Comparison of ENCODE assay signal across 21 cellular contexts in the genomic region with DNA sequence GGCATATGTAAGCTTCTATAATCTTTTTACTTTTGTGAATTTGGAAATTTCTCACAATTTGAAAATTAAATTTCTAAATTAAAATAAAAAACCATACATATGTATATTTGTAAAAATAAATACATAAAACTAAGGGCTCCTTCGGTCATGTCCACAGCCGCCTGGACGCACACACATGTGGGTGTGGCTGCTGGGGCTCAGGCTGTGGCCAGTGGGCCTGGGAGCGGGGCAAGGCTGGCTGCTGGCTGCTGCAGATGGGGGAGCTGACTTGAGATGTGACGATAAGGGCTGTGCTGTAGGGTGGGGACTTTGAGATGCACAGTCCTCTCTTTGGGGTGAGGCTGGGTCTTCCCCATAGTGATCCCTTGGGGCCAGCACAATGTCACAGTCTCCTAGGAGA. TPM values are rescaled to one million over a fixed set of nuclear protein-coding genes. Genes with fewer than 3 reads are reported as not detected.
DNase-seq lines count a peak whose midpoint lies in the region; ATAC-seq, FAIRE-seq and TF ChIP-seq lines count a peak whose summit lies in the region.
"Had no signal": no experiment of that assay in that cellular context is flagged by ENCODE, and none has a peak within 500 bp of the region (broad histone marks: within the 10 kb centered on the region; RNA-seq: fewer than 3 reads in every experiment).

No MANE protein-coding gene starts in this region.

- H3K4me2 ChIP-seq in HepG2 (ENCODE audit: low read depth, low read length) (no peak overlapping the region), GM12878 (ENCODE audit: control insufficient read depth, insufficient read depth) (no peak overlapping the region), mesenchymal stem cell (ENCODE audit: low read length, poor library complexity, severe bottlenecking) (no peak overlapping the region)

- FAIRE-seq in HepG2 (lab: Jason Lieb, UNC): no peak
- FAIRE-seq in GM12878 (lab: Jason Lieb, UNC): no peak
- FAIRE-seq in small intestine (lab: Jason Lieb, UNC): no peak
- FAIRE-seq: A204.1, GM19239, RCC 7860 had no signal

- TF ChIP-seq POLR2A in HepG2 (IDR thresholded peaks at IDR 0.05; ENCODE audit: insufficient read depth in 1 of 2, low read depth in 2 of 2, low read length in 2 of 2) (no peak), right lobe of liver (IDR thresholded peaks at IDR 0.05) (no peak), GM12878 (IDR thresholded peaks at IDR 0.05; ENCODE audit: low read depth, low read length) (peak; percentile 9; the same call in 1 of the 2 replicates)

- H3K23ac ChIP-seq in mesenchymal stem cell (ENCODE audit: low read length in 2 of 2): no peak overlapping the region

- H3K4me1 ChIP-seq in HepG2 (ENCODE audit: insufficient read depth, low read length): peaks cover 19% of the 10 kb centered on the region
- H3K4me1 ChIP-seq in right lobe of liver: peaks cover 0 to 21% (median 5%) of the 10 kb centered on the region in 4 donors
- peaks cover 9% of the 10 kb centered on the region for H3K4me1 ChIP-seq in GM12878 (ENCODE audit: control insufficient read depth, insufficient read depth, low read length)
- H3K4me1 ChIP-seq in mesenchymal stem cell (ENCODE audit: control insufficient read depth, insufficient read depth, low read depth, low read length): peaks cover 23% of the 10 kb centered on the region
- peaks cover 3 to 8% of the 10 kb centered on the region in 2 donors for H3K4me1 ChIP-seq in small intestine (ENCODE audit: control insufficient read depth in 2 of 2, insufficient read depth in 1 of 2, low read depth in 1 of 2, low read length in 1 of 2)

- H3K9ac ChIP-seq in HepG2 (ENCODE audit: insufficient read depth, low read depth, low read length) (no peak overlapping the region), GM12878 (ENCODE audit: control insufficient read depth, insufficient read depth, low read length) (no peak overlapping the region), mesenchymal stem cell (ENCODE audit: low read length) (peak overlapping the region; percentile 14)

- no peak overlapping the region for H2AK5ac ChIP-seq in mesenchymal stem cell (ENCODE audit: low read length, severe bottlenecking)

- CTCF ChIA-PET in HepG2 (lab: Yijun Ruan, JAX; ENCODE audit: low intra/inter-chr PET ratio, low total read pairs): no interaction called here
- CTCF ChIA-PET in GM12878 (lab: Yijun Ruan, JAX): interaction anchor here (0.6 to 1.1 kb wide), 2 partner anchors 17 to 201 kb away, joined by 3 to 4 read pairs; partner anchors contain the start of gene FAAP20

- TF ChIP-seq CTCF in HepG2 (CRISPR knock-in tag; IDR thresholded peaks at IDR 0.05): no peak
- TF ChIP-seq CTCF in right lobe of liver (IDR thresholded peaks at IDR 0.05): no peak
- no peak for TF ChIP-seq CTCF in GM12878 (IDR thresholded peaks at IDR 0.05 in 2 of 3, conservative IDR thresholded peaks at IDR 0.05 in 1 of 3; ENCODE audit: control insufficient read depth in 2 of 3, extremely low read depth in 1 of 3, insufficient read depth in 1 of 3, low read depth in 3 of 3, low read length in 3 of 3)

- H3K27me3 ChIP-seq in HepG2 (ENCODE audit: control insufficient read depth in 1 of 2, insufficient read depth in 2 of 2, low read length in 2 of 2) (no peaks in the 10 kb centered on the region; a peak in 1 of 5 replicates), right lobe of liver (no peaks in the 10 kb centered on the region), GM12878 (replicated peaks in 1 of 2; ENCODE audit: control insufficient read depth in 2 of 2, insufficient read depth in 2 of 2, low read length in 1 of 2) (no peaks in the 10 kb centered on the region), mesenchymal stem cell (ENCODE audit: control insufficient read depth in 1 of 2, insufficient read depth in 1 of 2, low read length in 2 of 2) (no peaks in the 10 kb centered on the region), small intestine (ENCODE audit: control insufficient read depth in 2 of 2, insufficient read depth in 2 of 2, low read length in 2 of 2) (no peaks in the 10 kb centered on the region)

- intact Hi-C loops in HepG2 (cut with micrococcal nuclease; ENCODE audit: unreplicated experiment): no loop called here
- intact Hi-C loops in right lobe of liver (cut with DNase I): no loop called here
- intact Hi-C loops in GM12878 (cut with micrococcal nuclease; ENCODE audit: unreplicated experiment): no loop called here

- 93% methylated on average over 5 of the region's 5 CpGs for WGBS in HepG2 (ENCODE audit: low lambda C conversion rate)
- 94% methylated on average over 5 of the region's 5 CpGs for WGBS in right lobe of liver (ENCODE audit: insufficient coverage, low coverage, low lambda C conversion rate, missing lambda C conversion rate)
- 87% methylated on average over 5 of the region's 5 CpGs for WGBS in GM12878 (ENCODE audit: insufficient coverage, insufficient replicate concordance, low lambda C conversion rate, missing lambda C conversion rate)
- WGBS in mesenchymal stem cell: 98% methylated on average over 5 of the region's 5 CpGs
- 91 to 95% (median 94%) methylated on average over 5 of the region's 5 CpGs for WGBS in small intestine, 3 donors

- no peak overlapping the region for H2BK120ac ChIP-seq in mesenchymal stem cell (ENCODE audit: low read depth, low read length)

- BruUV-seq in HepG2 (replicated peaks; lab: Mats Ljungman, UMichigan) (no TSS peak), GM12878 (replicated peaks; lab: Mats Ljungman, UMichigan) (no TSS peak)

- in situ Hi-C loops in HepG2 (cut with HindIII; ENCODE audit: extremely low pct_ligation_motif_present, low pct_unique_long_range_greater_than_20kb): no loop called here
- in situ Hi-C loops in GM12878 (cut with MboI): no loop called here

- TF ChIP-seq RAD21 in HepG2 (CRISPR knock-in tag; IDR thresholded peaks at IDR 0.05) (no peak), GM12878 (IDR thresholded peaks at IDR 0.05; ENCODE audit: insufficient read depth, low read depth, low read length) (no peak)

- H2BK12ac ChIP-seq in mesenchymal stem cell (ENCODE audit: low read length in 2 of 2): no peak overlapping the region

- H4K91ac ChIP-seq in mesenchymal stem cell (ENCODE audit: low read length): no peak overlapping the region

- RAD21 ChIA-PET in GM12878 (lab: Charles Lee; ENCODE audit: unreplicated experiment): no interaction called here

- TF ChIP-seq EP300 in HepG2 (IDR thresholded peaks at IDR 0.05; ENCODE audit: low read depth in 2 of 2, low read length in 2 of 2): no peak
- no peak for TF ChIP-seq EP300 in HepG2 (CRISPR knock-in tag; IDR thresholded peaks at IDR 0.05; ENCODE audit: borderline replicate concordance)
- TF ChIP-seq EP300 in GM12878 (IDR thresholded peaks at IDR 0.05; ENCODE audit: borderline replicate concordance in 1 of 2, control insufficient read depth in 1 of 2, low read depth in 2 of 2, low read length in 2 of 2): no peak

- H3K18ac ChIP-seq in mesenchymal stem cell (ENCODE audit: low read depth in 1 of 2, low read length in 2 of 2): no peak overlapping the region

- no peak overlapping the region for H3K4ac ChIP-seq in mesenchymal stem cell (ENCODE audit: low read depth in 1 of 2, low read length in 2 of 2)

- SMC1A ChIA-PET in GM12878 (lab: Charles Lee; ENCODE audit: uncharacterized antibody, unreplicated experiment): no interaction called here

- H4K20me1 ChIP-seq in HepG2 (ENCODE audit: insufficient read depth, low read length) (peaks cover 8% of the 10 kb centered on the region; the same call in 1 of the 2 replicates), GM12878 (ENCODE audit: control insufficient read depth, insufficient read depth) (no peaks in the 10 kb centered on the region)

- no peak overlapping the region for H3K14ac ChIP-seq in mesenchymal stem cell (ENCODE audit: low read length in 2 of 2)

- no peak overlapping the region for H2AFZ ChIP-seq in HepG2 (ENCODE audit: low read length)
- H2AFZ ChIP-seq in GM12878 (ENCODE audit: control insufficient read depth, low read depth, low read length): no peak overlapping the region
- H2AFZ ChIP-seq in mesenchymal stem cell (ENCODE audit: low read depth, low read length): no peak overlapping the region

- H3K4me3 ChIP-seq in HepG2 (replicated peaks in 1 of 3; ENCODE audit: insufficient read depth in 1 of 3, low read depth in 2 of 3, low read length in 3 of 3): no peak overlapping the region
- H3K4me3 ChIP-seq in right lobe of liver: no peak overlapping the region
- H3K4me3 ChIP-seq in GM12878: no peak overlapping the region
- H3K4me3 ChIP-seq in mesenchymal stem cell (ENCODE audit: insufficient read depth in 1 of 2, low read depth in 1 of 2, low read length in 2 of 2): no peak overlapping the region
- H3K4me3 ChIP-seq in small intestine (ENCODE audit: low read depth in 1 of 2, low read length in 2 of 2): no peak overlapping the region

- no peak overlapping the region for H4K8ac ChIP-seq in mesenchymal stem cell (ENCODE audit: low read length)

- H3K27ac ChIP-seq in HepG2 (ENCODE audit: extremely low read length, insufficient read depth, low read length): no peak overlapping the region
- no peak overlapping the region for H3K27ac ChIP-seq in right lobe of liver
- H3K27ac ChIP-seq in GM12878 (ENCODE audit: control insufficient read depth, insufficient read depth): no peak overlapping the region
- H3K27ac ChIP-seq in mesenchymal stem cell (ENCODE audit: low read length, poor library complexity, severe bottlenecking): no peak overlapping the region
- H3K27ac ChIP-seq in small intestine (ENCODE audit: low read depth in 1 of 2, low read length in 1 of 2): no peak overlapping the region

- H3K79me2 ChIP-seq in HepG2 (ENCODE audit: insufficient read depth, low read length) (peaks cover 30% of the 10 kb centered on the region), GM12878 (ENCODE audit: control insufficient read depth, insufficient read depth, low read length) (peaks cover 36% of the 10 kb centered on the region)

- H3K9me3 ChIP-seq in HepG2 (ENCODE audit: low read length) (no peaks in the 10 kb centered on the region), right lobe of liver (no peaks in the 10 kb centered on the region), GM12878 (replicated peaks; ENCODE audit: control insufficient read depth, insufficient read depth, low read length) (no peaks in the 10 kb centered on the region), mesenchymal stem cell (ENCODE audit: control insufficient read depth, low read length) (no peaks in the 10 kb centered on the region), small intestine (ENCODE audit: control insufficient read depth, low read depth) (no peaks in the 10 kb centered on the region)

- no peak overlapping the region for H2BK5ac ChIP-seq in mesenchymal stem cell (ENCODE audit: low read depth, low read length, poor library complexity, severe bottlenecking)

- ATAC-seq in HepG2 (no peak), right lobe of liver (no peak), GM12878 (no peak), GM21515 (IDR thresholded peaks at IDR 0.05; ENCODE audit: unreplicated experiment) (no peak), GM21786 (IDR thresholded peaks at IDR 0.05; ENCODE audit: unreplicated experiment) (no peak)

- peaks cover 26% of the 10 kb centered on the region for H3K79me1 ChIP-seq in mesenchymal stem cell (replicated peaks; ENCODE audit: low read length, poor library complexity, severe bottlenecking)

- H3K36me3 ChIP-seq in HepG2 (replicated peaks in 1 of 2; ENCODE audit: control insufficient read depth in 1 of 2, insufficient read depth in 2 of 2, low read length in 2 of 2) (peaks cover 25 to 56% of the 10 kb centered on the region in 2 experiments), right lobe of liver (peaks cover 0 to 53% (median 26%) of the 10 kb centered on the region in 4 donors), GM12878 (ENCODE audit: control insufficient read depth in 2 of 2, insufficient read depth in 2 of 2, low read length in 1 of 2) (peaks cover 15 to 23% of the 10 kb centered on the region in 2 experiments), mesenchymal stem cell (ENCODE audit: control insufficient read depth in 1 of 2, insufficient read depth in 2 of 2, low read depth in 1 of 2, low read length in 2 of 2) (peaks cover 75 to 81% of the 10 kb centered on the region in 2 experiments), small intestine (ENCODE audit: control insufficient read depth in 2 of 2, insufficient read depth in 2 of 2, low read length in 2 of 2) (peaks cover 6 to 24% of the 10 kb centered on the region in 2 donors)

- H2BK15ac ChIP-seq in mesenchymal stem cell (ENCODE audit: low read depth, poor library complexity, severe bottlenecking): no peak overlapping the region

- POLR2A ChIA-PET in HepG2 (lab: Yijun Ruan, JAX) (no interaction called here), GM12878 (lab: Charles Lee) (interaction anchor here (1.3 kb wide), 1 partner anchor 15 kb away, joined by 6 read pairs; no protein-coding TSS in a partner anchor)

- DNase-seq in HepG2 (ENCODE audit: low spot score): no peak
- DNase-seq in right lobe of liver: no peak
- no peak for DNase-seq in GM12878 (ENCODE audit: low read depth, low spot score)
- DNase-seq in mesenchymal stem cell: no peak
- DNase-seq in small intestine: no peak
- DNase-seq: EL, GF-D8, H7, IMR-90, NCI-H1694 treated with DMSO at 0.1 percent for 48 hours, NCI-H2081 treated with DMSO at 0.1 percent for 48 hours, NCI-H2171 treated with DMSO at 0.1 percent for 48 hours, NCI-H524 treated with DMSO at 0.1 percent for 48 hours, NCI-H82, OCI-M1, SHP77 had no signal

RNA-seq across cellular contexts. Expression of gene RER1, which starts 4.8 kb away (rescaled TPM):
- total RNA-seq in HepG2 (2016; rRNA removed; fragmentation: Illumina TruSeq; extraction: Trizol) (83.9 and 128 TPM in 2 replicates), right lobe of liver (100 to 1,000 TPM in 4 of 6 experiments, 10 to 100 TPM in 2; 76.5 to 166 (median 122) TPM), GM12878 (2014; rRNA removed) (82.1 and 105 TPM in 2 replicates), GM12878 (2014; rRNA removed; fragmentation: Illumina TruSeq; extraction: Trizol) (80.8 and 84.8 TPM in 2 replicates), GM12878 (2021) (145 and 149 TPM in 2 replicates)
- 51.3 and 72.8 TPM in 2 replicates for total RNA-seq in HepG2 (2016; cell fraction: cytosol; rRNA removed; fragmentation: Illumina TruSeq; extraction: Trizol; ENCODE audit: low read depth)
- total RNA-seq in HepG2 (2016; cell fraction: insoluble cytoplasmic fraction; rRNA removed; fragmentation: Illumina TruSeq; extraction: Trizol): 89.5 and 137 TPM in 2 replicates
- total RNA-seq in HepG2 (2016; cell fraction: membrane; rRNA removed; fragmentation: Illumina TruSeq; extraction: Trizol): 77.4 and 86.1 TPM in 2 replicates
- total RNA-seq in HepG2 (2016; cell fraction: nucleus; rRNA removed; fragmentation: Illumina TruSeq; extraction: Trizol): 76.0 and 95.5 TPM in 2 replicates
- polyA plus RNA-seq in HepG2 (2011; rRNA removed) (135 and 164 TPM in 2 replicates), GM12878 (2011; rRNA removed) (194 and 216 TPM in 2 replicates), GM12878 (2014; fragmentation: Illumina TruSeq; extraction: Trizol) (172 and 189 TPM in 2 replicates), GM12878 (2014; fragmentation: Nextera tagmentation; extraction: Ambion mirVana) (10 to 100 TPM; 29.2 to 48.5 TPM), GM12878 (2014; rRNA removed) (105 and 124 TPM in 2 replicates), GM12878 (2016; fragmentation: Nextera tagmentation; extraction: Ambion mirVana) (100 to 1,000 TPM; 268 to 274 TPM), small intestine (100 to 1,000 TPM in 1 of 3 donors, 10 to 100 TPM in 2; 70.0 to 106 (median 71.1) TPM)
- 82.7 and 131 TPM in 2 replicates for polyA plus RNA-seq in HepG2 (2011; cell fraction: cytosol; rRNA removed)
- 155 and 197 TPM in 2 replicates for polyA plus RNA-seq in HepG2 (2011; cell fraction: nucleus; rRNA removed)
- 64.5 and 73.8 TPM in 2 replicates for polyA plus RNA-seq in HepG2 (2012)
- 84.3 and 98.6 TPM in 2 replicates for polyA plus RNA-seq in HepG2 (2016; cell fraction: cytosol; fragmentation: Illumina TruSeq; extraction: Trizol; ENCODE audit: low read depth)
- 87.8 and 97.0 TPM in 2 replicates for polyA plus RNA-seq in HepG2 (2016; cell fraction: insoluble cytoplasmic fraction; fragmentation: Illumina TruSeq; extraction: Trizol; ENCODE audit: low read depth)
- polyA plus RNA-seq in HepG2 (2016; cell fraction: membrane; fragmentation: Illumina TruSeq; extraction: Trizol; ENCODE audit: low read depth): 69.1 and 85.3 TPM in 2 replicates
- 191 and 194 TPM in 2 replicates for polyA plus RNA-seq in HepG2 (2016; cell fraction: nucleus; fragmentation: Illumina TruSeq; extraction: Trizol; ENCODE audit: insufficient read depth, low read depth)
- 95.9 and 234 TPM in 2 replicates for polyA minus RNA-seq in HepG2 (2011; rRNA and poly(A)+ RNA removed; ENCODE audit: low replicate concordance)
- 32.9 and 45.5 TPM in 2 replicates for polyA minus RNA-seq in HepG2 (2011; cell fraction: cytosol; rRNA and poly(A)+ RNA removed)
- polyA minus RNA-seq in HepG2 (2011; cell fraction: nucleus; rRNA and poly(A)+ RNA removed): 23.3 and 29.3 TPM in 2 replicates
- 63.7 and 66.3 TPM in 2 replicates for total RNA-seq in GM12878 (2013; cell fraction: nucleolus; rRNA removed)
- 26.0 TPM for polyA plus RNA-seq in GM12878 (2011; ENCODE audit: low read depth)
- polyA plus RNA-seq in GM12878 (2011; cell fraction: cytosol; rRNA removed): 152 and 242 TPM in 2 replicates
- 185 and 207 TPM in 2 replicates for polyA plus RNA-seq in GM12878 (2011; cell fraction: nucleus; rRNA removed)
- polyA plus RNA-seq in GM12878 (2012): 81.4 and 94.1 TPM in 2 replicates
- polyA minus RNA-seq in GM12878 (2011; rRNA and poly(A)+ RNA removed): 151 and 226 TPM in 2 replicates
- polyA minus RNA-seq in GM12878 (2011; cell fraction: cytosol; rRNA and poly(A)+ RNA removed): 29.3 and 33.4 TPM in 2 replicates
- polyA minus RNA-seq in GM12878 (2011; cell fraction: nucleus; rRNA and poly(A)+ RNA removed): 18.0 and 21.5 TPM in 2 replicates
- 163 TPM for polyA plus RNA-seq in mesenchymal stem cell (2013, experiment 1 of 2)
- 180 TPM for polyA plus RNA-seq in mesenchymal stem cell (2013, experiment 2 of 2)

RNA-seq across cellular contexts. Expression of gene MORN1, which starts 5.1 kb away (rescaled TPM):
- total RNA-seq in HepG2 (2016; rRNA removed; fragmentation: Illumina TruSeq; extraction: Trizol): 3.9 and 6.5 TPM in 2 replicates
- total RNA-seq in HepG2 (2016; cell fraction: cytosol; rRNA removed; fragmentation: Illumina TruSeq; extraction: Trizol; ENCODE audit: low read depth): 1.5 and 2.2 TPM in 2 replicates
- total RNA-seq in HepG2 (2016; cell fraction: insoluble cytoplasmic fraction; rRNA removed; fragmentation: Illumina TruSeq; extraction: Trizol): 3.5 and 5.4 TPM in 2 replicates
- 1.7 and 1.8 TPM in 2 replicates for total RNA-seq in HepG2 (2016; cell fraction: membrane; rRNA removed; fragmentation: Illumina TruSeq; extraction: Trizol)
- total RNA-seq in HepG2 (2016; cell fraction: nucleus; rRNA removed; fragmentation: Illumina TruSeq; extraction: Trizol): 6.4 and 6.8 TPM in 2 replicates
- polyA plus RNA-seq in HepG2 (2011; rRNA removed): 2.6 and 3.1 TPM in 2 replicates
- 2.5 and 3.1 TPM in 2 replicates for polyA plus RNA-seq in HepG2 (2011; cell fraction: cytosol; rRNA removed)
- 7.8 and 8.8 TPM in 2 replicates for polyA plus RNA-seq in HepG2 (2011; cell fraction: nucleus; rRNA removed)
- polyA plus RNA-seq in HepG2 (2012): 1.3 and 1.7 TPM in 2 replicates
- 0.84 and 1.9 TPM in 2 replicates for polyA plus RNA-seq in HepG2 (2016; cell fraction: cytosol; fragmentation: Illumina TruSeq; extraction: Trizol; ENCODE audit: low read depth)
- polyA plus RNA-seq in HepG2 (2016; cell fraction: insoluble cytoplasmic fraction; fragmentation: Illumina TruSeq; extraction: Trizol; ENCODE audit: low read depth): 2.3 and 3.3 TPM in 2 replicates
- 0.73 and 1.3 TPM in 2 replicates for polyA plus RNA-seq in HepG2 (2016; cell fraction: membrane; fragmentation: Illumina TruSeq; extraction: Trizol; ENCODE audit: low read depth)
- 8.2 and 9.2 TPM in 2 replicates for polyA plus RNA-seq in HepG2 (2016; cell fraction: nucleus; fragmentation: Illumina TruSeq; extraction: Trizol; ENCODE audit: insufficient read depth, low read depth)
- 6.7 and 28.4 TPM in 2 replicates for polyA minus RNA-seq in HepG2 (2011; rRNA and poly(A)+ RNA removed; ENCODE audit: low replicate concordance)
- polyA minus RNA-seq in HepG2 (2011; cell fraction: cytosol; rRNA and poly(A)+ RNA removed): 1.3 and 3.0 TPM in 2 replicates
- 7.5 and 8.9 TPM in 2 replicates for polyA minus RNA-seq in HepG2 (2011; cell fraction: nucleus; rRNA and poly(A)+ RNA removed)
- 1 to 10 TPM; 3.1 to 7.1 (median 4.5) TPM for total RNA-seq in right lobe of liver
- total RNA-seq in GM12878 (2013; cell fraction: nucleolus; rRNA removed): 60.7 and 66.2 TPM in 2 replicates
- 7.9 and 8.7 TPM in 2 replicates for total RNA-seq in GM12878 (2014; rRNA removed)
- 4.4 and 5.2 TPM in 2 replicates for total RNA-seq in GM12878 (2014; rRNA removed; fragmentation: Illumina TruSeq; extraction: Trizol)
- 5.8 and 7.4 TPM in 2 replicates for total RNA-seq in GM12878 (2021)
- polyA plus RNA-seq in GM12878 (2011; ENCODE audit: low read depth): 2.5 TPM
- 2.3 and 3.5 TPM in 2 replicates for polyA plus RNA-seq in GM12878 (2011; rRNA removed)
- polyA plus RNA-seq in GM12878 (2011; cell fraction: cytosol; rRNA removed): 3.2 and 3.6 TPM in 2 replicates
- polyA plus RNA-seq in GM12878 (2011; cell fraction: nucleus; rRNA removed): 8.8 and 10.2 TPM in 2 replicates
- 4.5 and 5.2 TPM in 2 replicates for polyA plus RNA-seq in GM12878 (2012)
- polyA plus RNA-seq in GM12878 (2014; fragmentation: Illumina TruSeq; extraction: Trizol): 1.7 and 2.0 TPM in 2 replicates
- 1 to 10 TPM in 1 of 2 experiments, under 1 TPM in 1; 0.76 to 1.8 TPM for polyA plus RNA-seq in GM12878 (2014; fragmentation: Nextera tagmentation; extraction: Ambion mirVana)
- polyA plus RNA-seq in GM12878 (2014; rRNA removed): 6.8 and 7.7 TPM in 2 replicates
- 1 to 10 TPM; 5.7 to 7.3 TPM for polyA plus RNA-seq in GM12878 (2016; fragmentation: Nextera tagmentation; extraction: Ambion mirVana)
- polyA minus RNA-seq in GM12878 (2011; rRNA and poly(A)+ RNA removed): 5.5 and 7.8 TPM in 2 replicates
- polyA minus RNA-seq in GM12878 (2011; cell fraction: cytosol; rRNA and poly(A)+ RNA removed): 1.9 and 2.1 TPM in 2 replicates
- polyA minus RNA-seq in GM12878 (2011; cell fraction: nucleus; rRNA and poly(A)+ RNA removed): 6.2 and 9.4 TPM in 2 replicates
- 1.8 TPM for polyA plus RNA-seq in mesenchymal stem cell (2013, experiment 1 of 2)
- 1.7 TPM for polyA plus RNA-seq in mesenchymal stem cell (2013, experiment 2 of 2)
- polyA plus RNA-seq in small intestine: 1 to 10 TPM; 1.1 to 4.3 (median 1.3) TPM

RNA-seq across cellular contexts. Expression of gene PEX10, which starts 15.9 kb away (rescaled TPM):
- total RNA-seq in HepG2 (2016; rRNA removed; fragmentation: Illumina TruSeq; extraction: Trizol): 38.3 and 39.6 TPM in 2 replicates
- 20.2 and 25.8 TPM in 2 replicates for total RNA-seq in HepG2 (2016; cell fraction: cytosol; rRNA removed; fragmentation: Illumina TruSeq; extraction: Trizol; ENCODE audit: low read depth)
- 37.8 and 38.9 TPM in 2 replicates for total RNA-seq in HepG2 (2016; cell fraction: insoluble cytoplasmic fraction; rRNA removed; fragmentation: Illumina TruSeq; extraction: Trizol)
- total RNA-seq in HepG2 (2016; cell fraction: membrane; rRNA removed; fragmentation: Illumina TruSeq; extraction: Trizol): 53.4 and 59.7 TPM in 2 replicates
- total RNA-seq in HepG2 (2016; cell fraction: nucleus; rRNA removed; fragmentation: Illumina TruSeq; extraction: Trizol): 27.1 and 27.5 TPM in 2 replicates
- 16.1 and 21.0 TPM in 2 replicates for polyA plus RNA-seq in HepG2 (2011; rRNA removed)
- 16.3 and 20.9 TPM in 2 replicates for polyA plus RNA-seq in HepG2 (2011; cell fraction: cytosol; rRNA removed)
- 49.0 and 57.5 TPM in 2 replicates for polyA plus RNA-seq in HepG2 (2011; cell fraction: nucleus; rRNA removed)
- polyA plus RNA-seq in HepG2 (2012): 13.3 and 14.5 TPM in 2 replicates
- 27.1 and 37.0 TPM in 2 replicates for polyA plus RNA-seq in HepG2 (2016; cell fraction: cytosol; fragmentation: Illumina TruSeq; extraction: Trizol; ENCODE audit: low read depth)
- polyA plus RNA-seq in HepG2 (2016; cell fraction: insoluble cytoplasmic fraction; fragmentation: Illumina TruSeq; extraction: Trizol; ENCODE audit: low read depth): 36.5 and 40.8 TPM in 2 replicates
- 47.4 and 49.9 TPM in 2 replicates for polyA plus RNA-seq in HepG2 (2016; cell fraction: membrane; fragmentation: Illumina TruSeq; extraction: Trizol; ENCODE audit: low read depth)
- polyA plus RNA-seq in HepG2 (2016; cell fraction: nucleus; fragmentation: Illumina TruSeq; extraction: Trizol; ENCODE audit: insufficient read depth, low read depth): 44.7 and 46.3 TPM in 2 replicates
- polyA minus RNA-seq in HepG2 (2011; rRNA and poly(A)+ RNA removed; ENCODE audit: low replicate concordance): 15.3 and 46.5 TPM in 2 replicates
- polyA minus RNA-seq in HepG2 (2011; cell fraction: cytosol; rRNA and poly(A)+ RNA removed): 9.7 and 12.0 TPM in 2 replicates
- 18.4 and 20.1 TPM in 2 replicates for polyA minus RNA-seq in HepG2 (2011; cell fraction: nucleus; rRNA and poly(A)+ RNA removed)
- total RNA-seq in right lobe of liver: 10 to 100 TPM in 3 of 6 experiments, 1 to 10 TPM in 3; 7.4 to 24.3 (median 10.5) TPM
- total RNA-seq in GM12878 (2013; cell fraction: nucleolus; rRNA removed): 11.8 and 15.1 TPM in 2 replicates
- 23.7 and 24.9 TPM in 2 replicates for total RNA-seq in GM12878 (2014; rRNA removed)
- 7.4 TPM in 2 replicates for total RNA-seq in GM12878 (2014; rRNA removed; fragmentation: Illumina TruSeq; extraction: Trizol)
- total RNA-seq in GM12878 (2021): 16.4 and 16.8 TPM in 2 replicates
- polyA plus RNA-seq in GM12878 (2011; ENCODE audit: low read depth): 4.1 TPM
- 4.3 and 6.1 TPM in 2 replicates for polyA plus RNA-seq in GM12878 (2011; rRNA removed)
- 8.3 and 11.2 TPM in 2 replicates for polyA plus RNA-seq in GM12878 (2011; cell fraction: cytosol; rRNA removed)
- 21.3 and 22.1 TPM in 2 replicates for polyA plus RNA-seq in GM12878 (2011; cell fraction: nucleus; rRNA removed)
- 10.0 and 13.2 TPM in 2 replicates for polyA plus RNA-seq in GM12878 (2012)
- 3.8 and 5.6 TPM in 2 replicates for polyA plus RNA-seq in GM12878 (2014; fragmentation: Illumina TruSeq; extraction: Trizol)
- polyA plus RNA-seq in GM12878 (2014; fragmentation: Nextera tagmentation; extraction: Ambion mirVana): under 1 TPM in 1 of 2 experiments, not detected in 1; 0.24 TPM
- 19.4 and 20.8 TPM in 2 replicates for polyA plus RNA-seq in GM12878 (2014; rRNA removed)
- polyA plus RNA-seq in GM12878 (2016; fragmentation: Nextera tagmentation; extraction: Ambion mirVana): 10 to 100 TPM; 18.9 to 19.7 TPM
- polyA minus RNA-seq in GM12878 (2011; rRNA and poly(A)+ RNA removed): 3.0 and 5.2 TPM in 2 replicates
- 2.9 and 3.4 TPM in 2 replicates for polyA minus RNA-seq in GM12878 (2011; cell fraction: cytosol; rRNA and poly(A)+ RNA removed)
- polyA minus RNA-seq in GM12878 (2011; cell fraction: nucleus; rRNA and poly(A)+ RNA removed): 3.9 and 5.9 TPM in 2 replicates
- 10.6 TPM for polyA plus RNA-seq in mesenchymal stem cell (2013, experiment 1 of 2)
- 10.8 TPM for polyA plus RNA-seq in mesenchymal stem cell (2013, experiment 2 of 2)
- polyA plus RNA-seq in small intestine: 10 to 100 TPM; 11.9 to 21.3 (median 12.4) TPM

Comparison
In these comparisons a context has a peak if more than half of its experiments do, and no peak if none do; other contexts are left out.
1. Of the 75 proteins assayed by ChIP-seq in both HepG2 and GM12878: peak only in HepG2: none; only in GM12878: POLR2A; in both: none; in neither: 74.